ENCODE assay signal across 8 cellular contexts in genomic region chr2:36650031-36650430, GRCh38. TPM values are rescaled to one million over a fixed set of nuclear protein-coding genes. Genes with fewer than 3 reads are reported as not detected.
DNase-seq lines count a peak whose midpoint lies in the region; ATAC-seq and TF ChIP-seq lines count a peak whose summit lies in the region.

No MANE protein-coding gene starts in this region.

- no peak for TF ChIP-seq CTCF in PC-9 (conservative IDR thresholded peaks at IDR 0.05)

- DNase-seq in activated naive CD4-positive, alpha-beta T cell treated with anti-CD3 and anti-CD28 coated beads, Interleukin-2, amount 50 U/mL, for 72 hours (ENCODE audit: low spot score in 2 of 2) = peak in 1 of 2 donors; percentile 32
- DNase-seq in activated naive CD4-positive, alpha-beta T cell treated with anti-CD3 and anti-CD28 coated beads, Interleukin-2, amount 50 U/mL, for 16 hours = no peak
- DNase-seq in PC-9 = peak; percentile 65 to 94
- peak; percentile 42 for DNase-seq in hepatic stellate cell (ENCODE audit: low spot score)
- no peak for DNase-seq in putamen (ENCODE audit: low spot score)
- no peak for DNase-seq in stimulated activated CD4-positive, alpha-beta T cell treated with anti-CD3 and anti-CD28 coated beads, Interleukin-2, amount 100 ng/mL, for 24 hours
- no peak for DNase-seq in T-cell

- H3K9me3 ChIP-seq in PC-9 (ENCODE audit: insufficient read depth, low read depth) = peaks cover 3% of the 10 kb centered on the region; the same call in 1 of the 2 replicates

- H3K4me1 Mint-ChIP-seq in T-cell = no peaks in the 10 kb centered on the region

- peak overlapping the region; percentile 77 for H3K4me2 ChIP-seq in PC-9

- no peaks in the 10 kb centered on the region for H3K36me3 Mint-ChIP-seq in activated naive CD4-positive, alpha-beta T cell treated with anti-CD3 and anti-CD28 coated beads, Interleukin-2, amount 50 U/mL, for 72 hours
- no peaks in the 10 kb centered on the region for H3K36me3 Mint-ChIP-seq in T-cell

- no peaks in the 10 kb centered on the region for H4K20me1 ChIP-seq in PC-9 (ENCODE audit: insufficient read depth)

- peaks cover 23% of the 10 kb centered on the region for H3K4me1 ChIP-seq in PC-9 (replicated peaks; ENCODE audit: insufficient read depth)

- H3K9me3 Mint-ChIP-seq in activated naive CD4-positive, alpha-beta T cell treated with anti-CD3 and anti-CD28 coated beads, Interleukin-2, amount 50 U/mL, for 72 hours = no peaks in the 10 kb centered on the region
- H3K9me3 Mint-ChIP-seq in T-cell = peaks cover 0 to 5% (median 5%) of the 10 kb centered on the region in 3 donors

- H3K27ac Mint-ChIP-seq in activated naive CD4-positive, alpha-beta T cell treated with anti-CD3 and anti-CD28 coated beads, Interleukin-2, amount 50 U/mL, for 72 hours = peak overlapping the region in 1 of 2 donors; percentile 56
- no peak overlapping the region for H3K27ac Mint-ChIP-seq in T-cell

- peak; percentile 34 to 97 for ATAC-seq in activated naive CD4-positive, alpha-beta T cell treated with anti-CD3 and anti-CD28 coated beads, Interleukin-2, amount 50 U/mL, for 72 hours
- ATAC-seq in HG02981 (IDR thresholded peaks at IDR 0.05; ENCODE audit: unreplicated experiment) (peak; percentile 80), T-cell (replicated peaks in 1 of 4) (no peak)

- H3K27me3 ChIP-seq in PC-9 (ENCODE audit: insufficient read depth, low read depth) = no peaks in the 10 kb centered on the region

- H3K27ac ChIP-seq in PC-9 = peak overlapping the region; percentile 74

- intact Hi-C loops in PC-9 (cut with micrococcal nuclease; ENCODE audit: unreplicated experiment) = loop anchor here (1.0 kb wide), 1 partner anchor 53 kb away; no protein-coding TSS in a partner anchor

- POLR2A ChIA-PET in PC-9 (lab: Charles Lee; ENCODE audit: unreplicated experiment) (interaction anchor here (0.5 to 0.9 kb wide), 6 partner anchors 9 to 285 kb away, joined by 3 to 7 read pairs (median 4); no protein-coding TSS in a partner anchor), T-cell (lab: Charles Lee) (no interaction called here)

- no TSS peak for BruUV-seq in PC-9 (replicated peaks; lab: Mats Ljungman, UMichigan)

- peak overlapping the region; percentile 76 for H2AFZ ChIP-seq in PC-9

- no peaks in the 10 kb centered on the region for H3K36me3 ChIP-seq in PC-9 (ENCODE audit: low read depth)

- peak overlapping the region; percentile 36; the same call in 1 of the 2 replicates for H3K4me3 ChIP-seq in PC-9

- H3K9me2 ChIP-seq in PC-9 (ENCODE audit: insufficient read depth) = no peaks in the 10 kb centered on the region

- H3K4me3 Mint-ChIP-seq in T-cell = no peak overlapping the region

- CTCF ChIA-PET in PC-9 (lab: Charles Lee) = no interaction called here
- CTCF ChIA-PET in T-cell (lab: Charles Lee) = no interaction called here

- H3K27me3 Mint-ChIP-seq in T-cell = no peaks in the 10 kb centered on the region

- H3K79me2 ChIP-seq in PC-9 (ENCODE audit: low read depth) = no peaks in the 10 kb centered on the region

- H3F3A ChIP-seq in PC-9 (ENCODE audit: insufficient read depth, low read depth) = peaks cover 17% of the 10 kb centered on the region; the same call in 1 of the 2 replicates

RNA-seq across cellular contexts. Expression of gene VIT, which starts 46.5 kb away (rescaled TPM):
- total RNA-seq in activated naive CD4-positive, alpha-beta T cell treated with anti-CD3 and anti-CD28 coated beads, Interleukin-2, amount 50 U/mL, for 72 hours = not detected
- not detected in 2 replicates for total RNA-seq in PC-9 (2021)
- total RNA-seq in T-cell = under 1 TPM in 1 of 5 donors, not detected in 4; 0.14 TPM

RNA-seq across cellular contexts. Expression of gene FEZ2, which starts 52.1 kb away (rescaled TPM):
- 10 to 100 TPM in 1 of 2 donors, 1 to 10 TPM in 1; 8.2 to 14.9 TPM for total RNA-seq in activated naive CD4-positive, alpha-beta T cell treated with anti-CD3 and anti-CD28 coated beads, Interleukin-2, amount 50 U/mL, for 72 hours
- total RNA-seq in PC-9 (2021) (33.9 and 36.1 TPM in 2 replicates), T-cell (10 to 100 TPM; 11.0 to 17.3 (median 12.8) TPM)

Comparison
In these comparisons a context has a peak if more than half of its experiments do, and no peak if none do; other contexts are left out.
1. ATAC-seq: peak in activated naive CD4-positive, alpha-beta T cell treated with anti-CD3 and anti-CD28 coated beads, Interleukin-2, amount 50 U/mL, for 72 hours (2 of 2) and HG02981 (single experiment); none in T-cell (0 of 4).
2. DNase-seq: peak in PC-9 (2 of 2) and hepatic stellate cell (single experiment); none in activated naive CD4-positive, alpha-beta T cell treated with anti-CD3 and anti-CD28 coated beads, Interleukin-2, amount 50 U/mL, for 16 hours (single experiment), putamen (single experiment), stimulated activated CD4-positive, alpha-beta T cell treated with anti-CD3 and anti-CD28 coated beads, Interleukin-2, amount 100 ng/mL, for 24 hours (0 of 2) and T-cell (0 of 34).